ENCODE assay signal across 17 cellular contexts in the genomic region with DNA sequence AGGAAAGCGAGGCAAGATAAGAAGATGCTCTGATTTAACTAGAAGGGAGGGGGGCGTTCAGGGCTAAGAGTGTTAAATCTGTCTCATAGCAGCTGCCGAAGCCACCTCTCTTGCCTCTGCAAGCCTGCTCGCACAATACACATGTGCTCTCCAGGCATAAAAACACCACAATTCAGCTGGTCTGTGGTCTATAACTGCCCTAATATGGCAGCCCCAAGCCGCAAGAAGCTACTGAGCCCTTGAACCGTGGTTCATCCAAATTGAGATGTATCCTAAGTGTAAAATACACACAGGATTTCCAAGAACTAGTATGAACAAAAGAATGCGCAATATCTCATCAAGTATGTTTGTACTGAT.
DNase-seq lines count a peak whose midpoint lies in the region; ATAC-seq and TF ChIP-seq lines count a peak whose summit lies in the region.
"Had no signal": no experiment of that assay in that cellular context is flagged by ENCODE, and none has a peak within 500 bp of the region (broad histone marks: within the 10 kb centered on the region; RNA-seq: fewer than 3 reads in every experiment).

No MANE protein-coding gene starts in this region.

- ATAC-seq in HG03135 (IDR thresholded peaks at IDR 0.05; ENCODE audit: unreplicated experiment) (no peak), GM18867 (IDR thresholded peaks at IDR 0.05; ENCODE audit: unreplicated experiment) (no peak)
- ATAC-seq: GM12878 had no signal

- H3K9me3 ChIP-seq in right atrium auricular region: no peaks in the 10 kb centered on the region
- H3K9me3 ChIP-seq in ovary: no peaks in the 10 kb centered on the region
- H3K9me3 ChIP-seq: thyroid gland had no signal

- DNase-seq in AG10803 (ENCODE audit: low read depth) (peak; percentile 10), NB4 (ENCODE audit: low read depth) (peak; percentile 22), right atrium auricular region (ENCODE audit: low spot score) (no peak), ovary (no peak), HFFc6 (no peak)
- no peak for DNase-seq in activated CD4-positive, alpha-beta T cell treated with anti-CD3 and anti-CD28 coated beads, Interleukin-2, amount 10 ng/mL, durations not matched to agents 24 days and 14 days
- DNase-seq: activated CD4-positive, CD25-positive, alpha-beta regulatory T cell; activated effector memory CD4-positive, alpha-beta T cell treated with anti-CD3 and anti-CD28 coated beads, Interleukin-2, amount 50 U/mL, for 16 hours; NCI-H1930; NCI-H526 treated with DMSO at 0.1 percent for 48 hours; stimulated activated CD4-positive, alpha-beta T cell treated with anti-CD3 and anti-CD28 coated beads, Interleukin-4, amount 100 ng/mL, for 1 hour; stimulated activated CD8-positive, alpha-beta memory T cell treated with anti-CD3 and anti-CD28 coated beads, Interleukin-4, amount 100 ng/mL, for 48 hours had no signal

- H3K4me1 ChIP-seq in right atrium auricular region: peaks cover 0 to 43% of the 10 kb centered on the region in 2 donors
- peaks cover 5% of the 10 kb centered on the region for H3K4me1 ChIP-seq in ovary (ENCODE audit: insufficient read depth)

- no peaks in the 10 kb centered on the region for H3K36me3 ChIP-seq in right atrium auricular region
- H3K36me3 ChIP-seq in ovary: no peaks in the 10 kb centered on the region
- H3K36me3 ChIP-seq: thyroid gland had no signal

- no peak overlapping the region for H3K4me3 ChIP-seq in AG10803 (ENCODE audit: low read length)
- H3K4me3 ChIP-seq in NB4 (ENCODE audit: low read depth, low read length): no peak overlapping the region
- H3K4me3 ChIP-seq in right atrium auricular region: no peak overlapping the region
- no peak overlapping the region for H3K4me3 ChIP-seq in ovary
- H3K4me3 ChIP-seq: GM12878, thyroid gland had no signal

- TF ChIP-seq CTCF in AG10803 (conservative IDR thresholded peaks at IDR 0.05; ENCODE audit: low read length) (no peak), NB4 (IDR thresholded peaks at IDR 0.05; ENCODE audit: low read depth, low read length) (no peak), right atrium auricular region (IDR thresholded peaks at IDR 0.05) (no peak), ovary (IDR thresholded peaks at IDR 0.05) (no peak), HFFc6 (IDR thresholded peaks at IDR 0.05) (no peak)

- H3K27me3 ChIP-seq in right atrium auricular region (no peaks in the 10 kb centered on the region), ovary (no peaks in the 10 kb centered on the region)
- H3K27me3 ChIP-seq: thyroid gland had no signal

- TF ChIP-seq POLR2A in NB4 (IDR thresholded peaks at IDR 0.05; ENCODE audit: extremely low read depth, insufficient read length): no peak
- no peak for TF ChIP-seq POLR2A in ovary (IDR thresholded peaks at IDR 0.05)

- H3K27ac Mint-ChIP-seq in activated CD4-positive, alpha-beta T cell treated with anti-CD3 and anti-CD28 coated beads, Interleukin-2, amount 10 ng/mL, durations not matched to agents 24 days and 14 days: no peak overlapping the region
- no peak overlapping the region for H3K27ac Mint-ChIP-seq in HFFc6
- H3K27ac Mint-ChIP-seq: dendritic cell treated with granulocyte-macrophage colony-stimulating factor and Interleukin-4, amounts not matched to agents 40 ng/mL and 50 ng/mL, for 4 days had no signal

- H3K27me3 Mint-ChIP-seq in activated CD4-positive, alpha-beta T cell treated with anti-CD3 and anti-CD28 coated beads, Interleukin-2, amount 10 ng/mL, durations not matched to agents 24 days and 14 days: peaks cover 4% of the 10 kb centered on the region
- peaks cover 10% of the 10 kb centered on the region for H3K27me3 Mint-ChIP-seq in HFFc6 (ENCODE audit: insufficient read depth)

- no peaks in the 10 kb centered on the region for H3K4me1 Mint-ChIP-seq in activated CD4-positive, alpha-beta T cell treated with anti-CD3 and anti-CD28 coated beads, Interleukin-2, amount 10 ng/mL, durations not matched to agents 24 days and 14 days
- no peaks in the 10 kb centered on the region for H3K4me1 Mint-ChIP-seq in HFFc6 (ENCODE audit: low read depth)

- H3K4me3 Mint-ChIP-seq in activated CD4-positive, alpha-beta T cell treated with anti-CD3 and anti-CD28 coated beads, Interleukin-2, amount 10 ng/mL, durations not matched to agents 24 days and 14 days: no peak overlapping the region
- no peak overlapping the region for H3K4me3 Mint-ChIP-seq in HFFc6
- H3K4me3 Mint-ChIP-seq: dendritic cell treated with granulocyte-macrophage colony-stimulating factor and Interleukin-4, amounts not matched to agents 40 ng/mL and 50 ng/mL, for 4 days had no signal

- H3K27ac ChIP-seq in right atrium auricular region (peak overlapping the region; percentile 80 to 85), ovary (peak overlapping the region; percentile 6 to 69)

- H3K36me3 Mint-ChIP-seq in activated CD4-positive, alpha-beta T cell treated with anti-CD3 and anti-CD28 coated beads, Interleukin-2, amount 10 ng/mL, durations not matched to agents 24 days and 14 days (ENCODE audit: low read depth): no peaks in the 10 kb centered on the region
- H3K36me3 Mint-ChIP-seq in HFFc6 (ENCODE audit: low read depth): no peaks in the 10 kb centered on the region

- TF ChIP-seq EP300 in ovary (IDR thresholded peaks at IDR 0.05): no peak

- no peaks in the 10 kb centered on the region for H3K9me3 Mint-ChIP-seq in activated CD4-positive, alpha-beta T cell treated with anti-CD3 and anti-CD28 coated beads, Interleukin-2, amount 10 ng/mL, durations not matched to agents 24 days and 14 days
- peaks cover 10% of the 10 kb centered on the region; the same call in 1 of the 2 replicates for H3K9me3 Mint-ChIP-seq in HFFc6
- H3K9me3 Mint-ChIP-seq: dendritic cell treated with granulocyte-macrophage colony-stimulating factor and Interleukin-4, amounts not matched to agents 40 ng/mL and 50 ng/mL, for 4 days had no signal

- intact Hi-C loops in ovary (cut with DNase I): no loop called here
- intact Hi-C loops in activated CD4-positive, alpha-beta T cell treated with anti-CD3 and anti-CD28 coated beads, Interleukin-2, amount 10 ng/mL, durations not matched to agents 24 days and 14 days (cut with micrococcal nuclease): no loop called here

- WGBS in ovary, 3 donors: 9 to 22% (median 15%) methylated on average over 7 of the region's 7 CpGs

Comparison
In these comparisons a context has a peak if more than half of its experiments do, and no peak if none do; other contexts are left out.
1. DNase-seq: peak in AG10803 (single experiment) and NB4 (single experiment); none in right atrium auricular region (single experiment), ovary (0 of 5), activated CD4-positive, alpha-beta T cell treated with anti-CD3 and anti-CD28 coated beads, Interleukin-2, amount 10 ng/mL, durations not matched to agents 24 days and 14 days (single experiment) and HFFc6 (single experiment).